In the genomic region with DNA sequence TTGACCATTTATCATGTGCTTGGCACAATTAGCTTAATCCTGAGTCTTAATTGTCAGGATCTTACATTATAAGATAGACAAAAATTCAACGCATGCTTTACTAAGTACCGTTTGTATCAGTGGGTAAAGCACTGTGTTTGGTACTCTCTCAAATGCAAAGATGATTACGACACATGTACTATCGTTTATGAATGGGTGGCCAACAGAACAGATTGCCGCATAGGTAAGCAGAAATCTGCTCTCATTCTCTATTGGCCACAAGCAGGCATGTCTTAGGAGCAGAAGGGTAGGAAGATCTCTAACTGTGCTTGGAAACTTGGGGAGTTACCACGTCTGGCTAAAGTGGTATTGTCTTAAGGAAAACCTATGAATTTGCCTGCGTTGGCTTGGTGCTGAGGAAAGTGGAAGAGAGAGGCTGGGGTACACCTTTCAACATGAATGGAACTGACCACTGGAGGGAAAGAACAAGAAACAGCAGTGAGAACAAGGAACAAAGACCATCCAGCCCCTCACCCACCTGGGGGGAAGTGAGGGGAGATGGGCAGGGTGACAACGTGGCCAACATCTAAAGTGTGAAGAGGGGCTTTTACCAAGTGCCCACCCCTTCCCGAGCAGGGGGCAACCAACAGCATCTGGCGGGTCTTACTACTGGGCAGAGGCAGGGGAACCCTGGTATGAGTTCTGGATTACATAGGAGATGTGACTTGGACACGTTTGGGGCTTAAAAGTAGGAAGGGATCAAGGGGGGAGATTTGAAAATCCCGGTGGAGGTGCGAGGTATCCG, we compare ENCODE assay signal across 8 cellular contexts. TPM values are rescaled to one million over a fixed set of nuclear protein-coding genes. Genes with fewer than 3 reads are reported as not detected.
A peak's percentile ranks its signal among the peaks of the same experiment; 100 is the strongest.
DNase-seq lines count a peak whose midpoint lies in the region; ATAC-seq and TF ChIP-seq lines count a peak whose summit lies in the region.

No MANE protein-coding gene starts in this region.

- peaks cover 2 to 23% (median 13%) of the 10 kb centered on the region in 5 donors for H3K36me3 Mint-ChIP-seq in naive thymus-derived CD4-positive, alpha-beta T cell

- DNase-seq in breast epithelium (ENCODE audit: low spot score in 2 of 2), result no peak
- DNase-seq in naive thymus-derived CD4-positive, alpha-beta T cell, result no peak
- DNase-seq in foreskin melanocyte, result no peak
- no peak for DNase-seq in uterus
- no peak for DNase-seq in esophagus squamous epithelium (lab: John Stamatoyannopoulos, UW)

- H4K20me1 ChIP-seq in BLaER1, result peaks cover 48% of the 10 kb centered on the region

- ATAC-seq in naive thymus-derived CD4-positive, alpha-beta T cell, result no peak
- ATAC-seq in HG03095 (IDR thresholded peaks at IDR 0.05; ENCODE audit: unreplicated experiment), result no peak

- intact Hi-C loops in breast epithelium (cut with DNase I; ENCODE audit: low total_unique reads), result no loop called here
- intact Hi-C loops in naive thymus-derived CD4-positive, alpha-beta T cell (cut with micrococcal nuclease), result no loop called here
- intact Hi-C loops in uterus (cut with DNase I; ENCODE audit: low total_unique reads), result no loop called here
- intact Hi-C loops in esophagus squamous epithelium (cut with DNase I), result no loop called here

- POLR2A ChIA-PET in HEK293 (lab: Yijun Ruan, JAX), result interaction anchor here (0.7 kb wide), 1 partner anchor 335 kb away, joined by 3 read pairs; the partner anchor contains the start of gene BID
- POLR2A ChIA-PET in naive thymus-derived CD4-positive, alpha-beta T cell (lab: Charles Lee), result no interaction called here

- peaks cover 45% of the 10 kb centered on the region for H3K27me3 ChIP-seq in BLaER1
- no peaks in the 10 kb centered on the region for H3K27me3 ChIP-seq in breast epithelium
- peaks cover 0 to 3% of the 10 kb centered on the region in 2 donors for H3K27me3 ChIP-seq in naive thymus-derived CD4-positive, alpha-beta T cell (ENCODE audit: control insufficient read depth in 2 of 2, insufficient read depth in 2 of 2, low read length in 2 of 2)
- H3K27me3 ChIP-seq in uterus, result no peaks in the 10 kb centered on the region
- peaks cover 0 to 35% (median 0%) of the 10 kb centered on the region in 4 donors for H3K27me3 ChIP-seq in esophagus squamous epithelium

- TF ChIP-seq POLR2A in breast epithelium (IDR thresholded peaks at IDR 0.05) (no peak), uterus (IDR thresholded peaks at IDR 0.05) (no peak), esophagus squamous epithelium (IDR thresholded peaks at IDR 0.05) (no peak)

- H3K9ac ChIP-seq in BLaER1, result no peak overlapping the region

- H3K4me3 ChIP-seq in BLaER1 (peak overlapping the region; percentile 66), HEK293 (ENCODE audit: low read depth, low read length) (no peak overlapping the region), breast epithelium (peak overlapping the region; percentile 57 to 82 (median 61)), uterus (no peak overlapping the region), esophagus squamous epithelium (peak overlapping the region in 2 of 4 donors; percentile 53 to 66)
- H3K4me3 ChIP-seq in naive thymus-derived CD4-positive, alpha-beta T cell (ENCODE audit: low read length), result no peak overlapping the region

- H3K4me1 ChIP-seq in BLaER1, result peaks cover 72% of the 10 kb centered on the region
- H3K4me1 ChIP-seq in HEK293 (ENCODE audit: control insufficient read depth, insufficient read depth, low read length), result no peaks in the 10 kb centered on the region
- peaks cover 3 to 14% of the 10 kb centered on the region in 2 donors for H3K4me1 ChIP-seq in breast epithelium
- peaks cover 6 to 17% of the 10 kb centered on the region in 2 donors for H3K4me1 ChIP-seq in naive thymus-derived CD4-positive, alpha-beta T cell (ENCODE audit: control insufficient read depth in 2 of 2, insufficient read depth in 2 of 2, low read length in 2 of 2)
- H3K4me1 ChIP-seq in uterus, result peaks cover 0 to 5% of the 10 kb centered on the region in 2 donors
- peaks cover 11 to 24% (median 17%) of the 10 kb centered on the region in 3 donors for H3K4me1 ChIP-seq in esophagus squamous epithelium

- TF ChIP-seq CTCF in HEK293 (tag by site-specific recombination; IDR thresholded peaks at IDR 0.05) (no peak), breast epithelium (IDR thresholded peaks at IDR 0.05) (no peak), uterus (IDR thresholded peaks at IDR 0.05) (no peak), esophagus squamous epithelium (IDR thresholded peaks at IDR 0.05) (no peak)

- WGBS in esophagus squamous epithelium, 2 donors, result 41 to 43% methylated on average over 14 of the region's 14 CpGs

- peaks cover 45% of the 10 kb centered on the region for H3K9me3 ChIP-seq in BLaER1
- no peaks in the 10 kb centered on the region for H3K9me3 ChIP-seq in HEK293 (ENCODE audit: control insufficient read depth, insufficient read depth, low read depth, low read length)
- no peaks in the 10 kb centered on the region for H3K9me3 ChIP-seq in breast epithelium
- H3K9me3 ChIP-seq in naive thymus-derived CD4-positive, alpha-beta T cell (ENCODE audit: control insufficient read depth in 2 of 3, low read length in 3 of 3), result peaks cover 0 to 4% (median 0%) of the 10 kb centered on the region in 3 experiments
- no peaks in the 10 kb centered on the region for H3K9me3 ChIP-seq in uterus
- no peaks in the 10 kb centered on the region for H3K9me3 ChIP-seq in esophagus squamous epithelium

- H3K27me3 Mint-ChIP-seq in naive thymus-derived CD4-positive, alpha-beta T cell, result peaks cover 28 to 55% (median 45%) of the 10 kb centered on the region in 5 donors

- H3K9me3 Mint-ChIP-seq in naive thymus-derived CD4-positive, alpha-beta T cell, result peaks cover 0 to 22% (median 7%) of the 10 kb centered on the region in 11 donors

- no peak overlapping the region for H3K27ac Mint-ChIP-seq in naive thymus-derived CD4-positive, alpha-beta T cell

- H3K36me3 ChIP-seq in BLaER1, result peaks cover 13% of the 10 kb centered on the region
- H3K36me3 ChIP-seq in HEK293 (ENCODE audit: control insufficient read depth in 2 of 2, insufficient read depth in 1 of 2, low read length in 2 of 2), result peaks cover 0 to 3% of the 10 kb centered on the region in 2 experiments; a peak in 1 of 3 replicates
- H3K36me3 ChIP-seq in breast epithelium, result no peaks in the 10 kb centered on the region
- no peaks in the 10 kb centered on the region for H3K36me3 ChIP-seq in naive thymus-derived CD4-positive, alpha-beta T cell (ENCODE audit: control insufficient read depth in 2 of 3, insufficient read depth in 3 of 3, low read length in 3 of 3)
- H3K36me3 ChIP-seq in uterus, result no peaks in the 10 kb centered on the region
- H3K36me3 ChIP-seq in esophagus squamous epithelium, result no peaks in the 10 kb centered on the region

- H3K27ac ChIP-seq in BLaER1 (no peak overlapping the region), HEK293 (ENCODE audit: extremely low read depth, low read depth, low read length) (no peak overlapping the region), breast epithelium (no peak overlapping the region), uterus (no peak overlapping the region), esophagus squamous epithelium (no peak overlapping the region)
- H3K27ac ChIP-seq in naive thymus-derived CD4-positive, alpha-beta T cell (ENCODE audit: low read depth, low read length), result no peak overlapping the region

- CTCF ChIA-PET in HEK293 (lab: Yijun Ruan, JAX), result no interaction called here
- CTCF ChIA-PET in naive thymus-derived CD4-positive, alpha-beta T cell (lab: Charles Lee), result no interaction called here

- peaks cover 20 to 25% (median 21%) of the 10 kb centered on the region in 7 donors for H3K4me1 Mint-ChIP-seq in naive thymus-derived CD4-positive, alpha-beta T cell

- peak overlapping the region; percentile 30 to 77 (median 65) for H3K4me3 Mint-ChIP-seq in naive thymus-derived CD4-positive, alpha-beta T cell

- peak overlapping the region; percentile 96 for H3K4me2 ChIP-seq in BLaER1

TF ChIP-seq in HEK293, 187 proteins besides CTCF, POLR2A, EP300 and RAD21 (continues in another document):
- TF ChIP-seq RBAK (tag by site-specific recombination; IDR thresholded peaks at IDR 0.05), result no peak

RNA-seq across cellular contexts. Expression of gene TUBA8, which starts 1.0 kb away (rescaled TPM):
- 10 to 100 TPM in 1 of 3 donors, 1 to 10 TPM in 2; 1.6 to 14.7 (median 2.9) TPM for total RNA-seq in breast epithelium
- total RNA-seq in naive thymus-derived CD4-positive, alpha-beta T cell, result 1 to 10 TPM; 1.6 to 3.5 (median 3.2) TPM
- under 1 TPM; 0.33 to 0.39 TPM for polyA plus RNA-seq in naive thymus-derived CD4-positive, alpha-beta T cell
- total RNA-seq in uterus, result 10 to 100 TPM in 1 of 4 donors, 1 to 10 TPM in 1, under 1 TPM in 1, not detected in 1; 0.90 to 14.6 (median 2.2) TPM
- total RNA-seq in esophagus squamous epithelium, result 1 to 10 TPM in 1 of 4 donors, under 1 TPM in 1, not detected in 2; 0.57 to 2.1 TPM

RNA-seq across cellular contexts. Expression of gene PEX26, which starts 31.8 kb away (rescaled TPM):
- total RNA-seq in breast epithelium (10 to 100 TPM; 18.7 to 22.2 (median 19.2) TPM), uterus (10 to 100 TPM; 28.2 to 36.1 (median 31.2) TPM), esophagus squamous epithelium (10 to 100 TPM; 17.2 to 32.3 (median 22.9) TPM)
- total RNA-seq in naive thymus-derived CD4-positive, alpha-beta T cell, result 10 to 100 TPM; 30.1 to 42.8 (median 35.5) TPM
- 1 to 10 TPM; 3.8 to 4.1 TPM for polyA plus RNA-seq in naive thymus-derived CD4-positive, alpha-beta T cell

RNA-seq across cellular contexts. Expression of gene USP18, which starts 40.4 kb away (rescaled TPM):
- total RNA-seq in breast epithelium (10 to 100 TPM in 2 of 3 donors, 1 to 10 TPM in 1; 5.9 to 49.9 (median 11.1) TPM), uterus (10 to 100 TPM in 1 of 4 donors, 1 to 10 TPM in 3; 5.4 to 16.2 (median 7.0) TPM), esophagus squamous epithelium (1 to 10 TPM; 4.2 to 9.4 (median 5.4) TPM)
- total RNA-seq in naive thymus-derived CD4-positive, alpha-beta T cell, result 10 to 100 TPM in 1 of 5 experiments, 1 to 10 TPM in 4; 2.1 to 52.9 (median 2.9) TPM
- polyA plus RNA-seq in naive thymus-derived CD4-positive, alpha-beta T cell, result 1 to 10 TPM; 7.1 to 9.9 TPM

Comparison
In these comparisons a context has a peak if more than half of its experiments do, and no peak if none do; other contexts are left out.
1. H3K4me3 ChIP-seq: peak in BLaER1 (single experiment) and breast epithelium (3 of 3); none in HEK293 (single experiment), naive thymus-derived CD4-positive, alpha-beta T cell (single experiment) and uterus (0 of 2).